19 cellular contexts compared by ENCODE assay signal in the genomic region with DNA sequence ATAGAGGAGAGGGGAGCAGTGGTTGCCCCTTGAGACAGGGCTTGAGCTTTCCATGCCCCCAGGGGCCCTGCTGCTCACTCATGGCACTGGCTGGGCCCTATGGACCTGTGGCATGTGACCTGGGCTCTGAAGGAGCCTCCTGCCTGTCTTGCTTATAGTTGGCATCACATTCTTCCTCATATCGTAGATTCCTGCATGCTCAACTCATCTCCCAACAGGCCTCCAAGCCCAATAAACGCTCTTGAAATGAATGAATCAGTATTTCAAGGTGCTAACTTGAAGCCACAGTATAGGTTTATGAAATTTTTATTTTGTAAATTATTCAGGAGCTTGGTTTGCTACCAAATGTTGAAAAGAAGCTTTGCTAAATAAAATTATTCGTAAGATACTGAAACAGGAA.
DNase-seq lines count a peak whose midpoint lies in the region; ATAC-seq and TF ChIP-seq lines count a peak whose summit lies in the region.
"Had no signal": no experiment of that assay in that cellular context is flagged by ENCODE, and none has a peak within 500 bp of the region (broad histone marks: within the 10 kb centered on the region; RNA-seq: fewer than 3 reads in every experiment).

No MANE protein-coding gene starts in this region.

- H2AK5ac ChIP-seq in mesenchymal stem cell (ENCODE audit: low read length, severe bottlenecking), result no peak overlapping the region

- H4K8ac ChIP-seq in mesenchymal stem cell (ENCODE audit: low read length), result no peak overlapping the region

- H3K4ac ChIP-seq in mesenchymal stem cell (ENCODE audit: low read depth in 1 of 2, low read length in 2 of 2), result no peak overlapping the region

- no peak overlapping the region for H3K14ac ChIP-seq in mesenchymal stem cell (ENCODE audit: low read length in 2 of 2)

- H3K9me3 ChIP-seq in PC-9 (ENCODE audit: insufficient read depth, low read depth) (peaks cover 5% of the 10 kb centered on the region; the same call in 1 of the 2 replicates), mesenchymal stem cell (ENCODE audit: control insufficient read depth, low read length) (no peaks in the 10 kb centered on the region)
- H3K9me3 ChIP-seq: A549, Caco-2 had no signal

- H2BK12ac ChIP-seq in mesenchymal stem cell (ENCODE audit: low read length in 2 of 2), result no peak overlapping the region

- no peak overlapping the region for H3K9ac ChIP-seq in mesenchymal stem cell (ENCODE audit: low read length)

- no peaks in the 10 kb centered on the region for H3K79me1 ChIP-seq in mesenchymal stem cell (replicated peaks; ENCODE audit: low read length, poor library complexity, severe bottlenecking)

- H3K36me3 ChIP-seq in PC-9 (ENCODE audit: low read depth) (no peaks in the 10 kb centered on the region), mesenchymal stem cell (ENCODE audit: control insufficient read depth in 1 of 2, insufficient read depth in 2 of 2, low read depth in 1 of 2, low read length in 2 of 2) (no peaks in the 10 kb centered on the region)

- TF ChIP-seq CTCF in PC-9 (conservative IDR thresholded peaks at IDR 0.05), result no peak
- no peak for TF ChIP-seq CTCF in epithelial cell of esophagus (IDR thresholded peaks at IDR 0.05; ENCODE audit: insufficient read depth, low read depth, low read length, missing control alignments)

- H3K27ac ChIP-seq in PC-9 (no peak overlapping the region), mesenchymal stem cell (ENCODE audit: low read length, poor library complexity, severe bottlenecking) (no peak overlapping the region)
- H3K27ac ChIP-seq: 22Rv1, A549, C4-2B, HL-60 had no signal

- CTCF ChIA-PET in PC-9 (lab: Charles Lee), result no interaction called here

- no peaks in the 10 kb centered on the region for H4K20me1 ChIP-seq in PC-9 (ENCODE audit: insufficient read depth)

- DNase-seq in EH (ENCODE audit: low read depth) (peak; percentile 14), PC-9 (peak; percentile 10 to 53), epithelial cell of esophagus (ENCODE audit: low read depth) (peak; percentile 27), mesenchymal stem cell (no peak), SK-N-DZ (ENCODE audit: low spot score) (no peak), dedifferentiated amniotic fluid mesenchymal stem cell (ENCODE audit: extremely low spot score) (no peak)
- DNase-seq: AML-193; Caco-2; CD4-positive, alpha-beta T cell; GDM1; H7; HFFc6 had no signal

- H3F3A ChIP-seq in PC-9 (ENCODE audit: insufficient read depth, low read depth), result no peaks in the 10 kb centered on the region

- intact Hi-C loops in PC-9 (cut with micrococcal nuclease; ENCODE audit: unreplicated experiment), result no loop called here

- peak overlapping the region; percentile 7 for H2BK15ac ChIP-seq in mesenchymal stem cell (ENCODE audit: low read depth, poor library complexity, severe bottlenecking)

- H3K23ac ChIP-seq in mesenchymal stem cell (ENCODE audit: low read length in 2 of 2), result no peak overlapping the region

- no TSS peak for BruUV-seq in PC-9 (replicated peaks; lab: Mats Ljungman, UMichigan)

- no peak overlapping the region for H3K18ac ChIP-seq in mesenchymal stem cell (ENCODE audit: low read depth in 1 of 2, low read length in 2 of 2)

- H2BK120ac ChIP-seq in mesenchymal stem cell (ENCODE audit: low read depth, low read length), result no peak overlapping the region

- no peak for ATAC-seq in GM19324 (IDR thresholded peaks at IDR 0.05; ENCODE audit: low FRiP score, unreplicated experiment)
- ATAC-seq: A549, GM23338, HCT116 had no signal

- H4K91ac ChIP-seq in mesenchymal stem cell (ENCODE audit: low read length), result no peak overlapping the region

- POLR2A ChIA-PET in PC-9 (lab: Charles Lee; ENCODE audit: unreplicated experiment), result no interaction called here

- H3K27me3 ChIP-seq in PC-9 (ENCODE audit: insufficient read depth, low read depth) (no peaks in the 10 kb centered on the region), mesenchymal stem cell (ENCODE audit: control insufficient read depth in 1 of 2, insufficient read depth in 1 of 2, low read length in 2 of 2) (no peaks in the 10 kb centered on the region)

- H3K79me2 ChIP-seq in PC-9 (ENCODE audit: low read depth), result no peaks in the 10 kb centered on the region

- no peak overlapping the region for H2BK5ac ChIP-seq in mesenchymal stem cell (ENCODE audit: low read depth, low read length, poor library complexity, severe bottlenecking)

- H2AFZ ChIP-seq in PC-9 (no peak overlapping the region), mesenchymal stem cell (ENCODE audit: low read depth, low read length) (no peak overlapping the region)
- H2AFZ ChIP-seq: GM23338 had no signal

- H3K4me2 ChIP-seq in PC-9, result no peak overlapping the region
- no peak overlapping the region for H3K4me2 ChIP-seq in mesenchymal stem cell (ENCODE audit: low read length, poor library complexity, severe bottlenecking)
- H3K4me2 ChIP-seq: A549, GM23338 had no signal

- 100% methylated on average over 2 of the region's 3 CpGs for WGBS in mesenchymal stem cell

- H3K4me3 ChIP-seq in PC-9, result no peak overlapping the region
- no peak overlapping the region for H3K4me3 ChIP-seq in epithelial cell of esophagus (ENCODE audit: low read length)
- no peak overlapping the region for H3K4me3 ChIP-seq in mesenchymal stem cell (ENCODE audit: insufficient read depth in 1 of 2, low read depth in 1 of 2, low read length in 2 of 2)
- H3K4me3 ChIP-seq: A549, GM23338 had no signal

- H3K4me1 ChIP-seq in PC-9 (replicated peaks; ENCODE audit: insufficient read depth) (no peaks in the 10 kb centered on the region), mesenchymal stem cell (ENCODE audit: control insufficient read depth, insufficient read depth, low read depth, low read length) (peaks cover 2% of the 10 kb centered on the region)
- H3K4me1 ChIP-seq: A549, Caco-2 had no signal

- no peaks in the 10 kb centered on the region for H3K9me2 ChIP-seq in PC-9 (ENCODE audit: insufficient read depth)

Comparison
In these comparisons a context has a peak if more than half of its experiments do, and no peak if none do; other contexts are left out.
1. DNase-seq: peak in EH (single experiment), PC-9 (2 of 2) and epithelial cell of esophagus (single experiment); none in mesenchymal stem cell (single experiment), SK-N-DZ (single experiment) and dedifferentiated amniotic fluid mesenchymal stem cell (single experiment).